ENCODE assay signal across 33 cellular contexts in genomic region chr1:188763541-188763940, GRCh38.
"Had no signal": no experiment of that assay in that cellular context is flagged by ENCODE, and none has a peak within 500 bp of the region (broad histone marks: within the 10 kb centered on the region; RNA-seq: fewer than 3 reads in every experiment).

No MANE protein-coding gene starts in this region.

- H3K27ac ChIP-seq: brain microvascular endothelial cell, coronary artery, dorsolateral prefrontal cortex, esophagus muscularis mucosa, foreskin keratinocyte, gastrocnemius medialis, heart left ventricle, VCaP had no signal

- H3K9me3 ChIP-seq: esophagus muscularis mucosa, gastrocnemius medialis, heart left ventricle had no signal

- H3K36me3 ChIP-seq: brain microvascular endothelial cell, esophagus muscularis mucosa, gastrocnemius medialis, heart left ventricle had no signal

- H3K4me3 ChIP-seq: coronary artery, dorsolateral prefrontal cortex, esophagus muscularis mucosa, gastrocnemius medialis, heart left ventricle had no signal

- H3K4me1 ChIP-seq: esophagus muscularis mucosa, foreskin keratinocyte, gastrocnemius medialis, heart left ventricle had no signal

- H3K27me3 ChIP-seq: brain microvascular endothelial cell, dorsolateral prefrontal cortex, esophagus muscularis mucosa, foreskin keratinocyte, gastrocnemius medialis, heart left ventricle had no signal

- ATAC-seq: activated naive CD4-positive, alpha-beta T cell treated with anti-CD3 and anti-CD28 coated beads, Interleukin-2, amount 50 U/mL, for 72 hours; activated T-cell treated with anti-CD3 and anti-CD28 coated beads, Interleukin-2, amount 50 U/mL, for 72 hours; foreskin keratinocyte; gastrocnemius medialis; heart left ventricle; T-helper 17 cell; WTC11 had no signal

- FAIRE-seq: astrocyte, bronchial epithelial cell had no signal

- DNase-seq: activated CD4-positive, alpha-beta memory T cell treated with anti-CD3 and anti-CD28 coated beads, Interleukin-2, amount 10 ng/mL, durations not matched to agents 7 days and 5 days; activated CD4-positive, alpha-beta T cell treated with anti-CD3 and anti-CD28 coated beads for 1 hour; activated CD4-positive, alpha-beta T cell treated with anti-CD3 and anti-CD28 coated beads for 4 hours; activated CD4-positive, alpha-beta T cell treated with anti-CD3 and anti-CD28 coated beads, Interleukin-2, amount 10 ng/mL, durations not matched to agents 7 days and 5 days; activated CD4-positive, alpha-beta T cell treated with anti-CD3 and anti-CD28 coated beads, Interleukin-2, amount 50 U/mL, for 4 hours; activated CD8-positive, alpha-beta memory T cell treated with anti-CD3 and anti-CD28 coated beads, Interleukin-2, amount 50 U/mL, for 48 hours; activated gamma-delta T cell; activated naive CD4-positive, alpha-beta T cell; activated naive CD4-positive, alpha-beta T cell treated with anti-CD3 and anti-CD28 coated beads, Interleukin-2, amount 10 ng/mL, durations not matched to agents 7 days and 5 days; activated naive CD8-positive, alpha-beta T cell treated with anti-CD3 and anti-CD28 coated beads, Interleukin-2, amount 10 ng/mL, durations not matched to agents 7 days and 5 days; activated T-cell treated with anti-CD3 and anti-CD28 coated beads for 4 hours; activated T-cell treated with anti-CD3 and anti-CD28 coated beads, Interleukin-2, amount 50 U/mL, for 24 hours; activated T-cell treated with anti-CD3 and anti-CD28 coated beads, Interleukin-2, amount 50 U/mL, for 72 hours; amniotic stem cell; anterior cingulate cortex; brain microvascular endothelial cell; dorsolateral prefrontal cortex; effector memory CD4-positive, alpha-beta T cell; endodermal cell; erythroblast; foreskin keratinocyte; gastrocnemius medialis; glutamatergic neuron; heart left ventricle; T-helper 17 cell; T1000 had no signal
